10 cellular contexts compared by ENCODE assay signal in the genomic region with DNA sequence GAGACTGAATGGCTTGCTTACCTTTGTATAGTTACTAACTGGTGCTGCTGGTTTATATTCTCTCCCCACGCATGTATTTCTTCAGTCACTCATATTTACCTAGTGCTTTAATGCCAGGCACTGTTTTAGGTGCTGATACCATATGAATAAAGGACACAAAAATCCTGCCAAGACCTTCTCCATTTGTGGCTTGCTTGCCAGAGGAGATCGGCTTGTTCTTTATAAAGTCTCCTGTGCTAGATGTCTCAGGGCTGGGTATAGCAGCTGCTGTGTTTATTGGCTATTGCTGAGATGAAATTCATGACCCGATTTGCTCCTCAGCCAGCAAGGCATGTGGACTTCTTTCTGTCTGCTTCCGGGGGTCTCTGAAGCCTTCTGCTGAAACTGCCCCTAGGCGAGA. TPM values are rescaled to one million over a fixed set of nuclear protein-coding genes. Genes with fewer than 3 reads are reported as not detected.
A peak's percentile ranks its signal among the peaks of the same experiment; 100 is the strongest.
DNase-seq lines count a peak whose midpoint lies in the region; ATAC-seq and TF ChIP-seq lines count a peak whose summit lies in the region.
"Had no signal": no experiment of that assay in that cellular context is flagged by ENCODE, and none has a peak within 500 bp of the region (broad histone marks: within the 10 kb centered on the region; RNA-seq: fewer than 3 reads in every experiment).

No MANE protein-coding gene starts in this region.

- intact Hi-C loops in thyroid gland (cut with DNase I): no loop called here

- no peaks in the 10 kb centered on the region for H3K9me3 Mint-ChIP-seq in naive B cell

- no peak for TF ChIP-seq CTCF in thyroid gland (IDR thresholded peaks at IDR 0.05)

- peaks cover 25 to 26% of the 10 kb centered on the region in 2 donors for H3K36me3 Mint-ChIP-seq in naive B cell

- ATAC-seq in naive B cell (ENCODE audit: low read depth in 2 of 2) (no peak), HG03432 (IDR thresholded peaks at IDR 0.05; ENCODE audit: unreplicated experiment) (no peak)

- H3K4me1 ChIP-seq in thyroid gland: peaks cover 23 to 48% of the 10 kb centered on the region in 2 donors

- no peak overlapping the region for H3K4me3 Mint-ChIP-seq in naive B cell

- H3K27me3 Mint-ChIP-seq in naive B cell: no peaks in the 10 kb centered on the region

- peaks cover 42 to 61% (median 46%) of the 10 kb centered on the region in 3 donors for H3K4me1 Mint-ChIP-seq in naive B cell

- H3K36me3 ChIP-seq in thyroid gland: no peaks in the 10 kb centered on the region

- no peaks in the 10 kb centered on the region for H3K27me3 ChIP-seq in thyroid gland

- H3K9me3 ChIP-seq in thyroid gland: no peaks in the 10 kb centered on the region

- no peak for TF ChIP-seq POLR2A in thyroid gland (IDR thresholded peaks at IDR 0.05)

- 43 to 65% methylated on average over 5 of the region's 5 CpGs for WGBS in thyroid gland, 2 donors

- H3K27ac Mint-ChIP-seq in naive B cell: peak overlapping the region in 4 of 6 donors; percentile 67 to 94 (median 86)

- no peak overlapping the region for H3K4me3 ChIP-seq in thyroid gland (replicated peaks in 1 of 3)

- DNase-seq in DMS79 treated with DMSO at 0.1 percent for 48 hours (lab: John Stamatoyannopoulos, UW) (peak; percentile 39), DMS79 (lab: John Stamatoyannopoulos, UW) (no peak), epidermal melanocyte (ENCODE audit: insufficient read length, low spot score) (peak; percentile 36), naive B cell (no peak), thyroid gland (no peak), islet precursor cell (no peak), cerebellar nuclear complex (lab: John Stamatoyannopoulos, UW) (no peak)
- DNase-seq: NK-92 treated with Interleukin-12 subunit alpha and Interleukin-12 subunit beta, amount 100 ng/mL, for 24 hours had no signal

- H3K27ac ChIP-seq in thyroid gland: peak overlapping the region; percentile 93 to 97 (median 95)
- H3K27ac ChIP-seq: 22Rv1 had no signal

RNA-seq across cellular contexts. Expression of gene ST6GAL1, which starts 46.5 kb away (rescaled TPM):
- polyA plus RNA-seq in naive B cell (ENCODE audit: low read depth in 6 of 6): 100 to 1,000 TPM; 210 to 330 (median 253) TPM
- 100 to 1,000 TPM in 2 of 4 donors, 10 to 100 TPM in 2; 74.8 to 189 (median 113) TPM for total RNA-seq in thyroid gland

Comparison
In these comparisons a context has a peak if more than half of its experiments do, and no peak if none do; other contexts are left out.
1. DNase-seq: peak in DMS79 treated with DMSO at 0.1 percent for 48 hours (single experiment) and epidermal melanocyte (single experiment); none in DMS79 (single experiment), naive B cell (single experiment), thyroid gland (0 of 2), islet precursor cell (single experiment) and cerebellar nuclear complex (0 of 2).